Comparison of ENCODE assay signal across 28 cellular contexts in genomic region chr6:111976169-111976568, GRCh38.
DNase-seq lines count a peak whose midpoint lies in the region; ATAC-seq, FAIRE-seq and TF ChIP-seq lines count a peak whose summit lies in the region.
"Had no signal": no experiment of that assay in that cellular context is flagged by ENCODE, and none has a peak within 500 bp of the region (broad histone marks: within the 10 kb centered on the region; RNA-seq: fewer than 3 reads in every experiment).

No MANE protein-coding gene starts in this region.

- H3K27ac ChIP-seq in CD8-positive, alpha-beta T cell (ENCODE audit: low read depth, low read length), result no peak overlapping the region
- H3K27ac ChIP-seq in K562 (ENCODE audit: extremely low read depth, low read depth, low read length), result no peak overlapping the region
- H3K27ac ChIP-seq: ovary had no signal

- BruUV-seq in K562 (replicated peaks; lab: Mats Ljungman, UMichigan), result no TSS peak

- no peak for TF ChIP-seq EP300 in K562 (IDR thresholded peaks at IDR 0.05; ENCODE audit: low read length)

- no peaks in the 10 kb centered on the region for H3K9me1 ChIP-seq in K562 (ENCODE audit: control insufficient read depth, insufficient read depth, low read length)

- TF ChIP-seq CTCF in activated CD8-positive, alpha-beta T cell treated with anti-CD3 and anti-CD28 coated beads for 36 hours (IDR thresholded peaks at IDR 0.05), result no peak
- TF ChIP-seq CTCF in CD8-positive, alpha-beta T cell (IDR thresholded peaks at IDR 0.05), result no peak
- TF ChIP-seq CTCF in K562 (IDR thresholded peaks at IDR 0.05 in 2 of 3, conservative IDR thresholded peaks at IDR 0.05 in 1 of 3; ENCODE audit: insufficient read depth in 2 of 3, low read depth in 1 of 3, low read length in 3 of 3), result no peak
- no peak for TF ChIP-seq CTCF in nephron (IDR thresholded peaks at IDR 0.05; ENCODE audit: unreplicated experiment in 3 of 3)
- TF ChIP-seq CTCF in D721Med (IDR thresholded peaks at IDR 0.05; ENCODE audit: insufficient read depth, missing control alignments), result no peak

- intact Hi-C loops in activated CD8-positive, alpha-beta T cell treated with anti-CD3 and anti-CD28 coated beads for 36 hours (cut with micrococcal nuclease), result no loop called here
- intact Hi-C loops in CD8-positive, alpha-beta T cell (cut with DNase I, micrococcal nuclease), result no loop called here
- intact Hi-C loops in K562 (cut with micrococcal nuclease), result no loop called here

- H3K27me3 Mint-ChIP-seq in activated CD8-positive, alpha-beta T cell treated with anti-CD3 and anti-CD28 coated beads for 36 hours, result no peaks in the 10 kb centered on the region
- H3K27me3 Mint-ChIP-seq in activated CD8-positive, alpha-beta T cell treated with anti-CD3 and anti-CD28 coated beads, Interleukin-2, amount 10 ng/mL, durations not matched to agents 7 days and 5 days (ENCODE audit: low read depth), result no peaks in the 10 kb centered on the region
- H3K27me3 Mint-ChIP-seq in CD8-positive, alpha-beta T cell (ENCODE audit: low read depth), result no peaks in the 10 kb centered on the region
- no peaks in the 10 kb centered on the region for H3K27me3 Mint-ChIP-seq in nephron (ENCODE audit: low read depth)
- H3K27me3 Mint-ChIP-seq: brain; dendritic cell treated with granulocyte-macrophage colony-stimulating factor and Interleukin-4, amounts not matched to agents 40 ng/mL and 50 ng/mL, for 4 days had no signal

- no peak for ATAC-seq in activated CD8-positive, alpha-beta T cell treated with anti-CD3 and anti-CD28 coated beads for 36 hours
- no peak for ATAC-seq in activated CD8-positive, alpha-beta T cell treated with anti-CD3 and anti-CD28 coated beads, Interleukin-2, amount 10 ng/mL, durations not matched to agents 7 days and 5 days
- no peak for ATAC-seq in CD8-positive, alpha-beta T cell
- no peak for ATAC-seq in K562
- ATAC-seq: GM23338, Panc1 had no signal

- CTCF ChIA-PET in activated CD8-positive, alpha-beta T cell treated with anti-CD3 and anti-CD28 coated beads for 36 hours (lab: Charles Lee), result interaction anchor here (1.2 to 3.0 kb wide), 4 partner anchors 9 to 17 kb away, joined by 3 to 15 read pairs (median 6); no protein-coding TSS in a partner anchor
- CTCF ChIA-PET in activated CD8-positive, alpha-beta T cell treated with anti-CD3 and anti-CD28 coated beads, Interleukin-2, amount 10 ng/mL, durations not matched to agents 7 days and 5 days (lab: Charles Lee), result interaction anchor here (2.3 kb wide), 1 partner anchor 21 kb away, joined by 6 read pairs; no protein-coding TSS in a partner anchor
- CTCF ChIA-PET in CD8-positive, alpha-beta T cell (lab: Charles Lee), result no interaction called here
- CTCF ChIA-PET in K562 (lab: Yijun Ruan, JAX; ENCODE audit: low intra/inter-chr PET ratio), result no interaction called here

- no peak for DNase-seq in activated CD8-positive, alpha-beta T cell treated with anti-CD3 and anti-CD28 coated beads for 36 hours
- no peak for DNase-seq in activated CD8-positive, alpha-beta T cell treated with anti-CD3 and anti-CD28 coated beads, Interleukin-2, amount 10 ng/mL, durations not matched to agents 7 days and 5 days
- DNase-seq in CD8-positive, alpha-beta T cell, result no peak
- DNase-seq in K562 (ENCODE audit: extremely low read depth in 1 of 4, low spot score in 3 of 4) (peak in 1 of 4 experiments; percentile 9), HT-29 (ENCODE audit: low spot score) (no peak), D721Med (ENCODE audit: insufficient read length, low spot score) (no peak)
- no peak for DNase-seq in stimulated activated CD8-positive, alpha-beta memory T cell treated with anti-CD3 and anti-CD28 coated beads, Interleukin-4, amount 100 ng/mL, for 48 hours
- DNase-seq: activated CD8-positive, alpha-beta memory T cell treated with anti-CD3 and anti-CD28 coated beads, Interleukin-2, amount 50 U/mL, for 48 hours; activated effector memory CD4-positive, alpha-beta T cell treated with anti-CD3 and anti-CD28 coated beads, Interleukin-2, amount 50 U/mL, for 16 hours; DMS 273 treated with DMSO at 0.1 percent for 48 hours; EL; foreskin fibroblast; head of caudate nucleus; HFFc6; midbrain; NCI-H146; nephron progenitor cell; ovary; SHP77 treated with DMSO at 0.1 percent for 48 hours had no signal

- peak overlapping the region; percentile 33 for H3K27ac Mint-ChIP-seq in activated CD8-positive, alpha-beta T cell treated with anti-CD3 and anti-CD28 coated beads for 36 hours
- H3K27ac Mint-ChIP-seq in activated CD8-positive, alpha-beta T cell treated with anti-CD3 and anti-CD28 coated beads, Interleukin-2, amount 10 ng/mL, durations not matched to agents 7 days and 5 days, result no peak overlapping the region
- H3K27ac Mint-ChIP-seq in CD8-positive, alpha-beta T cell, result peak overlapping the region; percentile 3
- peak overlapping the region; percentile 70 to 90 (median 84) for H3K27ac Mint-ChIP-seq in nephron
- H3K27ac Mint-ChIP-seq: dendritic cell treated with granulocyte-macrophage colony-stimulating factor and Interleukin-4, amounts not matched to agents 40 ng/mL and 50 ng/mL, for 4 days; GM23338; HFFc6; nephron progenitor cell had no signal

- H4K20me1 ChIP-seq in K562 (replicated peaks; ENCODE audit: control insufficient read depth, insufficient read depth, low read length), result no peaks in the 10 kb centered on the region

- H3K4me3 Mint-ChIP-seq in activated CD8-positive, alpha-beta T cell treated with anti-CD3 and anti-CD28 coated beads for 36 hours, result no peak overlapping the region
- no peak overlapping the region for H3K4me3 Mint-ChIP-seq in activated CD8-positive, alpha-beta T cell treated with anti-CD3 and anti-CD28 coated beads, Interleukin-2, amount 10 ng/mL, durations not matched to agents 7 days and 5 days
- no peak overlapping the region for H3K4me3 Mint-ChIP-seq in CD8-positive, alpha-beta T cell
- no peak overlapping the region for H3K4me3 Mint-ChIP-seq in nephron
- H3K4me3 Mint-ChIP-seq: brain; dendritic cell treated with granulocyte-macrophage colony-stimulating factor and Interleukin-4, amounts not matched to agents 40 ng/mL and 50 ng/mL, for 4 days; GM23338; HFFc6; nephron progenitor cell had no signal

- H3K36me3 Mint-ChIP-seq in activated CD8-positive, alpha-beta T cell treated with anti-CD3 and anti-CD28 coated beads for 36 hours (ENCODE audit: low read depth), result no peaks in the 10 kb centered on the region
- H3K36me3 Mint-ChIP-seq in activated CD8-positive, alpha-beta T cell treated with anti-CD3 and anti-CD28 coated beads, Interleukin-2, amount 10 ng/mL, durations not matched to agents 7 days and 5 days (ENCODE audit: low read depth), result no peaks in the 10 kb centered on the region
- no peaks in the 10 kb centered on the region for H3K36me3 Mint-ChIP-seq in CD8-positive, alpha-beta T cell
- H3K36me3 Mint-ChIP-seq in nephron (ENCODE audit: low read depth), result no peaks in the 10 kb centered on the region
- H3K36me3 Mint-ChIP-seq: brain had no signal

- H3K4me3 ChIP-seq in CD8-positive, alpha-beta T cell (ENCODE audit: low read depth, low read length), result no peak overlapping the region
- no peak overlapping the region for H3K4me3 ChIP-seq in K562
- H3K4me3 ChIP-seq: GM23338, ovary, skin epidermis had no signal

- no peaks in the 10 kb centered on the region for H3K36me3 ChIP-seq in CD8-positive, alpha-beta T cell (ENCODE audit: insufficient read depth, low read length)
- no peaks in the 10 kb centered on the region for H3K36me3 ChIP-seq in K562 (ENCODE audit: control insufficient read depth, insufficient read depth, low read length)
- H3K36me3 ChIP-seq: ovary had no signal

- no peak for TF ChIP-seq POLR2A in K562 (conservative IDR thresholded peaks at IDR 0.05)

- H3K27me3 ChIP-seq in CD8-positive, alpha-beta T cell (ENCODE audit: insufficient read depth, low read length), result no peaks in the 10 kb centered on the region
- peaks cover 10 to 18% of the 10 kb centered on the region in 2 experiments; a peak in 4 of 5 replicates for H3K27me3 ChIP-seq in K562 (ENCODE audit: control insufficient read depth in 2 of 2, insufficient read depth in 2 of 2, low read length in 2 of 2)
- H3K27me3 ChIP-seq: ovary had no signal

- 0% methylated on average over 2 of the region's 2 CpGs for WGBS in K562 (ENCODE audit: insufficient coverage, low coverage, missing lambda C conversion rate)

- no peak overlapping the region for H3K9ac ChIP-seq in K562 (ENCODE audit: insufficient read depth in 1 of 2, low read depth in 2 of 2, low read length in 2 of 2)

- in situ Hi-C loops in K562 (cut with MboI), result no loop called here

- TF ChIP-seq RAD21 in K562 (CRISPR knock-in tag; conservative IDR thresholded peaks at IDR 0.05 in 1 of 2, IDR thresholded peaks at IDR 0.05 in 1 of 2), result no peak

- H3K4me1 ChIP-seq in CD8-positive, alpha-beta T cell (ENCODE audit: insufficient read depth, low read length), result peaks cover 84% of the 10 kb centered on the region
- H3K4me1 ChIP-seq in K562 (replicated peaks in 1 of 2; ENCODE audit: control insufficient read depth in 2 of 2, insufficient read depth in 2 of 2, low read length in 2 of 2), result no peaks in the 10 kb centered on the region

- no peak overlapping the region for H2AFZ ChIP-seq in K562 (ENCODE audit: low read depth, low read length)
- H2AFZ ChIP-seq: GM23338 had no signal

- H3K4me1 Mint-ChIP-seq in activated CD8-positive, alpha-beta T cell treated with anti-CD3 and anti-CD28 coated beads for 36 hours (ENCODE audit: low read depth), result peaks cover 89% of the 10 kb centered on the region
- H3K4me1 Mint-ChIP-seq in activated CD8-positive, alpha-beta T cell treated with anti-CD3 and anti-CD28 coated beads, Interleukin-2, amount 10 ng/mL, durations not matched to agents 7 days and 5 days (ENCODE audit: low read depth), result peaks cover 51% of the 10 kb centered on the region
- peaks cover 94% of the 10 kb centered on the region for H3K4me1 Mint-ChIP-seq in CD8-positive, alpha-beta T cell (ENCODE audit: low read depth)
- H3K4me1 Mint-ChIP-seq in nephron, result peaks cover 59% of the 10 kb centered on the region

- POLR2A ChIA-PET in activated CD8-positive, alpha-beta T cell treated with anti-CD3 and anti-CD28 coated beads for 36 hours (lab: Charles Lee), result interaction anchor here (1.0 to 1.2 kb wide), 2 partner anchors 14 to 16 kb away, joined by 3 to 4 read pairs; no protein-coding TSS in a partner anchor
- POLR2A ChIA-PET in activated CD8-positive, alpha-beta T cell treated with anti-CD3 and anti-CD28 coated beads, Interleukin-2, amount 10 ng/mL, durations not matched to agents 7 days and 5 days (lab: Charles Lee), result no interaction called here
- POLR2A ChIA-PET in CD8-positive, alpha-beta T cell (lab: Charles Lee), result no interaction called here
- POLR2A ChIA-PET in K562 (lab: Yijun Ruan, JAX), result interaction anchor here (1.0 kb wide), 1 partner anchor 9 kb away, joined by 3 read pairs; no protein-coding TSS in a partner anchor

- no peak overlapping the region for H3K4me2 ChIP-seq in K562 (ENCODE audit: insufficient read depth, low read length)
- H3K4me2 ChIP-seq: GM23338 had no signal

- H3K9me3 Mint-ChIP-seq in activated CD8-positive, alpha-beta T cell treated with anti-CD3 and anti-CD28 coated beads for 36 hours, result no peaks in the 10 kb centered on the region
- no peaks in the 10 kb centered on the region for H3K9me3 Mint-ChIP-seq in activated CD8-positive, alpha-beta T cell treated with anti-CD3 and anti-CD28 coated beads, Interleukin-2, amount 10 ng/mL, durations not matched to agents 7 days and 5 days (ENCODE audit: insufficient read depth)
- H3K9me3 Mint-ChIP-seq in CD8-positive, alpha-beta T cell, result no peaks in the 10 kb centered on the region
- no peaks in the 10 kb centered on the region for H3K9me3 Mint-ChIP-seq in nephron
- H3K9me3 Mint-ChIP-seq: dendritic cell treated with granulocyte-macrophage colony-stimulating factor and Interleukin-4, amounts not matched to agents 40 ng/mL and 50 ng/mL, for 4 days; GM23338; HFFc6 had no signal

- H3K9me3 ChIP-seq in CD8-positive, alpha-beta T cell (ENCODE audit: low read length), result no peaks in the 10 kb centered on the region
- H3K9me3 ChIP-seq in K562 (replicated peaks; ENCODE audit: control insufficient read depth, insufficient read depth, low read depth, low read length), result no peaks in the 10 kb centered on the region; the same call in 1 of the 2 replicates
- H3K9me3 ChIP-seq: ovary had no signal

- no peaks in the 10 kb centered on the region for H3K79me2 ChIP-seq in K562 (ENCODE audit: control insufficient read depth, insufficient read depth, low read length)

- FAIRE-seq in K562 (lab: Jason Lieb, UNC) (no peak), D721Med (lab: Jason Lieb, UNC) (no peak)
- FAIRE-seq: A204.1, GM18507, islet of Langerhans had no signal

Comparison
In these comparisons a context has a peak if more than half of its experiments do, and no peak if none do; other contexts are left out.
1. POLR2A ChIA-PET loops: an anchor here in activated CD8-positive, alpha-beta T cell treated with anti-CD3 and anti-CD28 coated beads for 36 hours (1.0 to 1.2 kb wide) and K562 (1.0 kb wide); none called in activated CD8-positive, alpha-beta T cell treated with anti-CD3 and anti-CD28 coated beads, Interleukin-2, amount 10 ng/mL, durations not matched to agents 7 days and 5 days and CD8-positive, alpha-beta T cell.
2. CTCF ChIA-PET loops: an anchor here in activated CD8-positive, alpha-beta T cell treated with anti-CD3 and anti-CD28 coated beads for 36 hours (1.2 to 3.0 kb wide) and activated CD8-positive, alpha-beta T cell treated with anti-CD3 and anti-CD28 coated beads, Interleukin-2, amount 10 ng/mL, durations not matched to agents 7 days and 5 days (2.3 kb wide); none called in CD8-positive, alpha-beta T cell and K562.